Comparison of ENCODE assay signal across 10 cellular contexts in the genomic region with DNA sequence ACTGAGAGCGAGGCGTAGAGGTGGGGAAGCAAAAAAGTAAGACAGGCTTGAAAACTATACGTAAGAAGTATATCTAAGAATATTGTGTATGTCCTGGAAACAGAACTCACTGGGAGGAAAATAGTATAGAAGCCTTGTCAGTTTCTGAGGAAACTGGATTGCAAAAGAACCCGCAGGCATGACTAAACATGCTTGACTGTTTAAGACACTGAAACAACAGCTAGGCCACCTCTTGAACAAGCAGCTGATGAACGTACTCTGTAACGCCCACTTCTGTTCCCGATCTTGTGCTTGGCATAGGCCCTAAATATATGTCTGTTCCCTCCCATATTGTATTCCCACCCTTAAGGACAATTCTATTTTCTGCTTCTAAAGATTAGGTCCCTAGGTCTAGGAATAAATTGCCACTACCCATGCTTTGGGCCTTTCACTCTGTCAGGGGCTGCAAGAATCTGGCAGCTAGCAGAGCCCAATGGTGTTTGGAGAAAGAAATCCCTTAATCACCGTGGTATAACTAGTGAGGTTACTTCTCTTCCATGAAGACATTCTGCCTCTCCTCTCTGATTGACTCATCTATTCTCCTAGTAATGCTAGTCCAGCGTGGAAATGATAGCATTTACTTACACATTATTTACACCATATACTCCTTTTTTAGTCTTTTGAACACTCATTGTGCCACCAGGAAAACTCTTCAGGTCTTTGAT. TPM values are rescaled to one million over a fixed set of nuclear protein-coding genes. Genes with fewer than 3 reads are reported as not detected.
DNase-seq lines count a peak whose midpoint lies in the region; ATAC-seq and TF ChIP-seq lines count a peak whose summit lies in the region.
"Had no signal": no experiment of that assay in that cellular context is flagged by ENCODE, and none has a peak within 500 bp of the region (broad histone marks: within the 10 kb centered on the region; RNA-seq: fewer than 3 reads in every experiment).

No MANE protein-coding gene starts in this region.

- H3K36me3 ChIP-seq in upper lobe of right lung = no peaks in the 10 kb centered on the region

- H3K9me3 Mint-ChIP-seq in activated T-cell treated with anti-CD3 and anti-CD28 coated beads, Interleukin-2, amount 50 U/mL, for 72 hours = peaks cover 1 to 3% of the 10 kb centered on the region in 2 donors
- H3K9me3 Mint-ChIP-seq in WTC11 = 0 out of 2 replicates have a peak, but pooled peaks cover 3% of the 10 kb centered on the region

- peak overlapping the region in 1 of 2 donors; percentile 13 for H3K4me3 Mint-ChIP-seq in activated T-cell treated with anti-CD3 and anti-CD28 coated beads, Interleukin-2, amount 50 U/mL, for 72 hours
- H3K4me3 Mint-ChIP-seq in WTC11 = no peak overlapping the region
- H3K4me3 Mint-ChIP-seq: activated naive CD8-positive, alpha-beta T cell had no signal

- no peak overlapping the region for H3K4me3 ChIP-seq in upper lobe of right lung

- TF ChIP-seq CTCF in WTC11 (IDR thresholded peaks at IDR 0.05) (no peak), upper lobe of right lung (IDR thresholded peaks at IDR 0.05) (no peak)

- H3K27me3 ChIP-seq in upper lobe of right lung = no peaks in the 10 kb centered on the region

- H3K4me1 Mint-ChIP-seq in activated T-cell treated with anti-CD3 and anti-CD28 coated beads, Interleukin-2, amount 50 U/mL, for 72 hours (ENCODE audit: low read depth) = peaks cover 68% of the 10 kb centered on the region
- H3K4me1 Mint-ChIP-seq in WTC11 = peaks cover 45% of the 10 kb centered on the region

- no peaks in the 10 kb centered on the region for H3K27me3 Mint-ChIP-seq in activated T-cell treated with anti-CD3 and anti-CD28 coated beads, Interleukin-2, amount 50 U/mL, for 72 hours (ENCODE audit: low read depth)
- H3K27me3 Mint-ChIP-seq in WTC11 (ENCODE audit: low read depth) = no peaks in the 10 kb centered on the region
- H3K27me3 Mint-ChIP-seq: activated naive CD8-positive, alpha-beta T cell had no signal

- intact Hi-C loops in upper lobe of right lung (cut with DNase I) = no loop called here

- peak overlapping the region; percentile 32 for H3K27ac ChIP-seq in upper lobe of right lung
- H3K27ac ChIP-seq in caudate nucleus (ENCODE audit: low read depth, low read length) = no peak overlapping the region

- POLR2A ChIA-PET in WTC11 (lab: Charles Lee) = no interaction called here

- CTCF ChIA-PET in WTC11 (lab: Charles Lee) = no interaction called here

- peak overlapping the region; percentile 62 for H3K27ac Mint-ChIP-seq in activated T-cell treated with anti-CD3 and anti-CD28 coated beads, Interleukin-2, amount 50 U/mL, for 72 hours
- peak overlapping the region; percentile 79; the same call in 1 of the 2 replicates for H3K27ac Mint-ChIP-seq in WTC11
- H3K27ac Mint-ChIP-seq: activated naive CD8-positive, alpha-beta T cell had no signal

- no peaks in the 10 kb centered on the region for H3K36me3 Mint-ChIP-seq in activated T-cell treated with anti-CD3 and anti-CD28 coated beads, Interleukin-2, amount 50 U/mL, for 72 hours (ENCODE audit: insufficient read depth in 2 of 2)
- peaks cover 3% of the 10 kb centered on the region; the same call in 1 of the 2 replicates for H3K36me3 Mint-ChIP-seq in WTC11
- H3K36me3 Mint-ChIP-seq: activated naive CD8-positive, alpha-beta T cell had no signal

- peaks cover 31% of the 10 kb centered on the region for H3K4me1 ChIP-seq in upper lobe of right lung

- peak in 1 of 2 donors; percentile 21 for DNase-seq in activated T-cell treated with anti-CD3 and anti-CD28 coated beads, Interleukin-2, amount 50 U/mL, for 72 hours
- DNase-seq in activated T-cell treated with anti-CD3 and anti-CD28 coated beads for 4 hours = no peak
- no peak for DNase-seq in WTC11 (ENCODE audit: low spot score)
- peak; percentile 99 for DNase-seq in iris pigment epithelial cell (ENCODE audit: low read depth)
- no peak for DNase-seq in upper lobe of right lung
- DNase-seq in caudate nucleus (lab: John Stamatoyannopoulos, UW) = no peak
- DNase-seq: NCI-H2227 treated with DMSO at 0.1 percent for 48 hours had no signal

- ATAC-seq in activated T-cell treated with anti-CD3 and anti-CD28 coated beads, Interleukin-2, amount 50 U/mL, for 72 hours (replicated peaks in 1 of 2) = peak; percentile 36 to 43
- ATAC-seq in WTC11 = no peak
- peak; percentile 92 for ATAC-seq in upper lobe of right lung
- no peak for ATAC-seq in GM21528 (IDR thresholded peaks at IDR 0.05; ENCODE audit: low FRiP score, unreplicated experiment)
- ATAC-seq in HG02642 (IDR thresholded peaks at IDR 0.05; ENCODE audit: poor library complexity, unreplicated experiment) = no peak

- no peaks in the 10 kb centered on the region for H3K9me3 ChIP-seq in upper lobe of right lung

TF ChIP-seq in WTC11, 78 proteins besides CTCF, POLR2A, EP300 and RAD21:
- no peak for TF ChIP-seq MYBL2 (CRISPR knock-in tag; IDR thresholded peaks at IDR 0.05)
- no peak for TF ChIP-seq MXD4 (CRISPR knock-in tag; IDR thresholded peaks at IDR 0.05; ENCODE audit: borderline replicate concordance)
- no peak for TF ChIP-seq NR1H2 (CRISPR knock-in tag; IDR thresholded peaks at IDR 0.05)
- no peak for TF ChIP-seq ATF1 (CRISPR knock-in tag; IDR thresholded peaks at IDR 0.05)
- TF ChIP-seq RORB (CRISPR knock-in tag; IDR thresholded peaks at IDR 0.05) = no peak
- TF ChIP-seq OVOL2 (CRISPR knock-in tag; IDR thresholded peaks at IDR 0.05; ENCODE audit: borderline replicate concordance) = no peak
- no peak for TF ChIP-seq NFATC4 (CRISPR knock-in tag; IDR thresholded peaks at IDR 0.05)
- TF ChIP-seq CREM (CRISPR knock-in tag; IDR thresholded peaks at IDR 0.05) = no peak
- no peak for TF ChIP-seq AR (CRISPR knock-in tag; IDR thresholded peaks at IDR 0.05)
- no peak for TF ChIP-seq KAT7 (CRISPR knock-in tag; IDR thresholded peaks at IDR 0.05; ENCODE audit: borderline replicate concordance)
- TF ChIP-seq, protein P1, sequence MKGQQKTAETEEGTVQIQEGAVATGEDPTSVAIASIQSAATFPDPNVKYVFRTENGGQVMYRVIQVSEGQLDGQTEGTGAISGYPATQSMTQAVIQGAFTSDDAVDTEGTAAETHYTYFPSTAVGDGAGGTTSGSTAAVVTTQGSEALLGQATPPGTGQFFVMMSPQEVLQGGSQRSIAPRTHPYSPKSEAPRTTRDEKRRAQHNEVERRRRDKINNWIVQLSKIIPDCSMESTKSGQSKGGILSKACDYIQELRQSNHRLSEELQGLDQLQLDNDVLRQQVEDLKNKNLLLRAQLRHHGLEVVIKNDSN (CRISPR knock-in tag; IDR thresholded peaks at IDR 0.05) = no peak
- no peak for TF ChIP-seq RELA (CRISPR knock-in tag; IDR thresholded peaks at IDR 0.05; ENCODE audit: borderline replicate concordance)
- TF ChIP-seq ZNF416 (CRISPR knock-in tag; IDR thresholded peaks at IDR 0.05) = no peak
- no peak for TF ChIP-seq GABPB1 (CRISPR knock-in tag; IDR thresholded peaks at IDR 0.05)
- TF ChIP-seq, protein P2, sequence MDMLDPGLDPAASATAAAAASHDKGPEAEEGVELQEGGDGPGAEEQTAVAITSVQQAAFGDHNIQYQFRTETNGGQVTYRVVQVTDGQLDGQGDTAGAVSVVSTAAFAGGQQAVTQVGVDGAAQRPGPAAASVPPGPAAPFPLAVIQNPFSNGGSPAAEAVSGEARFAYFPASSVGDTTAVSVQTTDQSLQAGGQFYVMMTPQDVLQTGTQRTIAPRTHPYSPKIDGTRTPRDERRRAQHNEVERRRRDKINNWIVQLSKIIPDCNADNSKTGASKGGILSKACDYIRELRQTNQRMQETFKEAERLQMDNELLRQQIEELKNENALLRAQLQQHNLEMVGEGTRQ (CRISPR knock-in tag; IDR thresholded peaks at IDR 0.05) = no peak
- TF ChIP-seq STAT6 (CRISPR knock-in tag; conservative IDR thresholded peaks at IDR 0.05; ENCODE audit: low read depth) = no peak
- TF ChIP-seq ZNF671 (CRISPR knock-in tag; IDR thresholded peaks at IDR 0.05) = no peak

RNA-seq across cellular contexts. Expression of gene CD200, which starts 46.2 kb away (rescaled TPM):
- total RNA-seq in activated T-cell treated with anti-CD3 and anti-CD28 coated beads, Interleukin-2, amount 50 U/mL, for 72 hours = 10 to 100 TPM; 23.5 to 27.4 TPM
- total RNA-seq in WTC11 (2021) = 46.8 to 56.1 TPM (median 54.1 TPM) in 3 replicates
- 6.5 TPM for total RNA-seq in upper lobe of right lung

Comparison
In these comparisons a context has a peak if more than half of its experiments do, and no peak if none do; other contexts are left out.
1. ATAC-seq: peak in activated T-cell treated with anti-CD3 and anti-CD28 coated beads, Interleukin-2, amount 50 U/mL, for 72 hours (2 of 2) and upper lobe of right lung (single experiment); none in WTC11 (single experiment), GM21528 (single experiment) and HG02642 (single experiment).